ENCODE assay signal across 16 cellular contexts in the genomic region with DNA sequence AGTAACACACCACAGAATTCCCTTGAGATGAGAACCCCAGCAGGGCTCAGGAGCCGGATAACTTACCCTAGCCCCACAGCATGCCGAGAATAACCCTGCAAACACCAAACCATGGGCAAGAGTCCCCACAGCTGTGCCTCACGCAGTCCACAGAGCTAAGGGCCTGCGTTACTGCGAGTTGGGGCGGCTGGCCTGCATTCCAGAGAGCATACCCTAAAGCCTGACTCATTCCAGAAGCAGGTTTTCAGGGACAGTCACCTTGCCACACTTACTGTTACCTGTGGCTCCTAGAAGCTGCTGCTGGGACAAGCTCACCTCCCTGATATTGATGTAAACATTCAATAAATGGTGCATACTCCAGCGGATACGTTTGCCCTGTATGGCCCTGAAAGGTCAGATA. TPM values are rescaled to one million over a fixed set of nuclear protein-coding genes. Genes with fewer than 3 reads are reported as not detected.
DNase-seq lines count a peak whose midpoint lies in the region; ATAC-seq and TF ChIP-seq lines count a peak whose summit lies in the region.
"Had no signal": no experiment of that assay in that cellular context is flagged by ENCODE, and none has a peak within 500 bp of the region (broad histone marks: within the 10 kb centered on the region; RNA-seq: fewer than 3 reads in every experiment).

No MANE protein-coding gene starts in this region.

- POLR2A ChIA-PET in WTC11 (lab: Charles Lee) = interaction anchor here (0.7 to 1.4 kb wide), 3 partner anchors 12 to 635 kb away, joined by 3 to 6 read pairs (median 3); a partner anchor contains a TSS
- POLR2A ChIA-PET in naive thymus-derived CD8-positive, alpha-beta T cell (lab: Charles Lee) = no interaction called here

- no peaks in the 10 kb centered on the region for H3K27me3 ChIP-seq in H9 (ENCODE audit: insufficient read depth, low read length)
- H3K27me3 ChIP-seq in iPS-15b (ENCODE audit: control insufficient read depth, insufficient read depth, low read length) = no peaks in the 10 kb centered on the region
- H3K27me3 ChIP-seq in trophoblast cell (ENCODE audit: insufficient read depth, low read length) = no peaks in the 10 kb centered on the region
- no peaks in the 10 kb centered on the region for H3K27me3 ChIP-seq in testis
- H3K27me3 ChIP-seq: adrenal gland, spleen had no signal

- H3K9me3 Mint-ChIP-seq in H9 = no peaks in the 10 kb centered on the region; a peak in 1 of 5 replicates
- H3K9me3 Mint-ChIP-seq in WTC11 = no peaks in the 10 kb centered on the region
- peaks cover 0 to 3% (median 0%) of the 10 kb centered on the region in 9 donors for H3K9me3 Mint-ChIP-seq in naive thymus-derived CD8-positive, alpha-beta T cell
- H3K9me3 Mint-ChIP-seq in activated T-cell treated with anti-CD3 and anti-CD28 coated beads, Interleukin-2, amount 50 U/mL, for 4 hours = no peaks in the 10 kb centered on the region
- H3K9me3 Mint-ChIP-seq: activated CD4-positive, alpha-beta T cell treated with anti-CD3 and anti-CD28 coated beads, Interleukin-2, amount 10 ng/mL, durations not matched to agents 24 days and 14 days; activated T-cell treated with anti-CD3 and anti-CD28 coated beads, Interleukin-2, amount 50 U/mL, for 24 hours had no signal

- CTCF ChIA-PET in WTC11 (lab: Charles Lee) = interaction anchor here (0.7 to 1.5 kb wide), 6 partner anchors 13 to 631 kb away, joined by 3 to 8 read pairs (median 4); no protein-coding TSS in a partner anchor

- H3K4me3 Mint-ChIP-seq in H9 = peak overlapping the region; percentile 47 to 74
- peak overlapping the region; percentile 57 for H3K4me3 Mint-ChIP-seq in WTC11
- H3K4me3 Mint-ChIP-seq in naive thymus-derived CD8-positive, alpha-beta T cell = no peak overlapping the region
- H3K4me3 Mint-ChIP-seq in activated T-cell treated with anti-CD3 and anti-CD28 coated beads, Interleukin-2, amount 50 U/mL, for 4 hours = no peak overlapping the region
- H3K4me3 Mint-ChIP-seq: activated CD4-positive, alpha-beta T cell treated with anti-CD3 and anti-CD28 coated beads, Interleukin-2, amount 10 ng/mL, durations not matched to agents 24 days and 14 days; activated T-cell treated with anti-CD3 and anti-CD28 coated beads, Interleukin-2, amount 50 U/mL, for 24 hours had no signal

- DNase-seq in H9 (peak; percentile 53), WTC11 (ENCODE audit: low spot score) (peak; percentile 49), trophoblast cell (peak; percentile 76 to 77), testis (no peak)
- DNase-seq in naive thymus-derived CD8-positive, alpha-beta T cell = no peak
- no peak for DNase-seq in activated T-cell treated with anti-CD3 and anti-CD28 coated beads, Interleukin-2, amount 50 U/mL, for 4 hours
- no peak for DNase-seq in central memory CD4-positive, alpha-beta T cell
- DNase-seq: activated CD4-positive, alpha-beta T cell treated with anti-CD3 and anti-CD28 coated beads, Interleukin-2, amount 10 ng/mL, durations not matched to agents 24 days and 14 days; activated T-cell treated with anti-CD3 and anti-CD28 coated beads, Interleukin-2, amount 50 U/mL, for 24 hours; foreskin fibroblast; left ventricle myocardium inferior; NCI-H187 treated with DMSO at 0.1 percent for 48 hours; spleen; T-helper 2 cell had no signal

- H3K27me3 Mint-ChIP-seq in H9 (ENCODE audit: low read depth) = no peaks in the 10 kb centered on the region; the same call in 1 of the 2 replicates
- no peaks in the 10 kb centered on the region for H3K27me3 Mint-ChIP-seq in WTC11 (ENCODE audit: low read depth)
- H3K27me3 Mint-ChIP-seq in naive thymus-derived CD8-positive, alpha-beta T cell = peaks cover 0 to 12% (median 0%) of the 10 kb centered on the region in 5 donors
- peaks cover 3% of the 10 kb centered on the region for H3K27me3 Mint-ChIP-seq in activated T-cell treated with anti-CD3 and anti-CD28 coated beads, Interleukin-2, amount 50 U/mL, for 4 hours (ENCODE audit: low read depth)
- H3K27me3 Mint-ChIP-seq: activated CD4-positive, alpha-beta T cell treated with anti-CD3 and anti-CD28 coated beads, Interleukin-2, amount 10 ng/mL, durations not matched to agents 24 days and 14 days; activated T-cell treated with anti-CD3 and anti-CD28 coated beads, Interleukin-2, amount 50 U/mL, for 24 hours had no signal

- H3K4me1 Mint-ChIP-seq in H9 = peaks cover 80 to 85% of the 10 kb centered on the region in 2 experiments
- peaks cover 87% of the 10 kb centered on the region for H3K4me1 Mint-ChIP-seq in WTC11
- no peaks in the 10 kb centered on the region for H3K4me1 Mint-ChIP-seq in naive thymus-derived CD8-positive, alpha-beta T cell
- H3K4me1 Mint-ChIP-seq in activated T-cell treated with anti-CD3 and anti-CD28 coated beads, Interleukin-2, amount 50 U/mL, for 4 hours (ENCODE audit: low read depth) = no peaks in the 10 kb centered on the region
- H3K4me1 Mint-ChIP-seq: activated CD4-positive, alpha-beta T cell treated with anti-CD3 and anti-CD28 coated beads, Interleukin-2, amount 10 ng/mL, durations not matched to agents 24 days and 14 days had no signal

- peaks cover 26 to 58% (median 43%) of the 10 kb centered on the region in 3 experiments for H3K36me3 Mint-ChIP-seq in H9 (ENCODE audit: insufficient read depth in 1 of 3, low read depth in 3 of 3)
- peaks cover 18% of the 10 kb centered on the region for H3K36me3 Mint-ChIP-seq in WTC11
- no peaks in the 10 kb centered on the region for H3K36me3 Mint-ChIP-seq in naive thymus-derived CD8-positive, alpha-beta T cell
- no peaks in the 10 kb centered on the region for H3K36me3 Mint-ChIP-seq in activated T-cell treated with anti-CD3 and anti-CD28 coated beads, Interleukin-2, amount 50 U/mL, for 4 hours (ENCODE audit: insufficient read depth)

- H3K4me1 ChIP-seq in H9 (ENCODE audit: insufficient read depth, low read length) (peaks cover 22% of the 10 kb centered on the region), iPS-15b (ENCODE audit: control insufficient read depth, insufficient read depth, low read length) (peaks cover 42% of the 10 kb centered on the region), trophoblast cell (ENCODE audit: control insufficient read depth in 1 of 2, insufficient read depth in 2 of 2, low read length in 2 of 2) (peaks cover 33 to 40% of the 10 kb centered on the region in 2 experiments), testis (peaks cover 15% of the 10 kb centered on the region)
- H3K4me1 ChIP-seq: left ventricle myocardium inferior had no signal

- TF ChIP-seq CTCF in H9 (conservative IDR thresholded peaks at IDR 0.05) = no peak
- TF ChIP-seq CTCF in WTC11 (IDR thresholded peaks at IDR 0.05) = no peak
- TF ChIP-seq CTCF in testis (IDR thresholded peaks at IDR 0.05) = no peak

- H3K79me1 ChIP-seq in H9 (ENCODE audit: insufficient read depth, low read depth, low read length, poor library complexity, severe bottlenecking) = peaks cover 15% of the 10 kb centered on the region
- H3K79me1 ChIP-seq in trophoblast cell (ENCODE audit: low read length) = peaks cover 6% of the 10 kb centered on the region

- H3K56ac ChIP-seq in H9 (ENCODE audit: insufficient read length, low read depth, low read length) = no peak overlapping the region

- ATAC-seq in WTC11 = peak; percentile 24
- ATAC-seq in naive thymus-derived CD8-positive, alpha-beta T cell = no peak
- no peak for ATAC-seq in activated T-cell treated with anti-CD3 and anti-CD28 coated beads, Interleukin-2, amount 50 U/mL, for 4 hours

- H2BK120ac ChIP-seq in H9 (ENCODE audit: low read depth, low read length, poor library complexity, severe bottlenecking) = no peak overlapping the region
- peak overlapping the region; percentile 12 for H2BK120ac ChIP-seq in trophoblast cell (ENCODE audit: insufficient read depth, low read length, poor library complexity)

- no peak overlapping the region for H2BK15ac ChIP-seq in H9 (ENCODE audit: low read depth, low read length)

- H3K27ac ChIP-seq in H9 (ENCODE audit: insufficient read length, low read depth, low read length) (peak overlapping the region; percentile 98), trophoblast cell (ENCODE audit: low read depth, low read length) (peak overlapping the region; percentile 60), testis (no peak overlapping the region)
- H3K27ac ChIP-seq: left ventricle myocardium inferior, spleen had no signal

- H3K4me2 ChIP-seq in H9 (ENCODE audit: insufficient read depth, insufficient read length, low read length) (peak overlapping the region; percentile 5), trophoblast cell (ENCODE audit: low read length) (peak overlapping the region; percentile 19)

- H4K8ac ChIP-seq in H9 (replicated peaks; ENCODE audit: insufficient read length, low read depth, low read length) = no peak overlapping the region
- H4K8ac ChIP-seq in trophoblast cell (ENCODE audit: low read depth, low read length) = no peak overlapping the region

- H3K4me3 ChIP-seq in iPS-15b (ENCODE audit: low read depth, low read length) = peak overlapping the region; percentile 18
- no peak overlapping the region for H3K4me3 ChIP-seq in trophoblast cell (ENCODE audit: low read depth, low read length)
- H3K4me3 ChIP-seq in testis = no peak overlapping the region
- H3K4me3 ChIP-seq: adrenal gland, left ventricle myocardium inferior, spleen had no signal

- no CpG with 5 or more reads among the region's 8 CpGs for WGBS in H9 (ENCODE audit: extremely low coverage, insufficient read length, low lambda C conversion rate)
- no CpG with 5 or more reads among the region's 8 CpGs for WGBS in trophoblast cell (ENCODE audit: extremely low coverage, insufficient coverage, insufficient read length)
- WGBS in testis, 2 donors = 58 to 87% methylated on average over 3 to 8 of the region's 8 CpGs

- no peak overlapping the region for H3T11ph ChIP-seq in H9 (ENCODE audit: low read length)

- H2AFZ ChIP-seq in H9 (ENCODE audit: low read length) (no peak overlapping the region), trophoblast cell (ENCODE audit: insufficient read depth, low read length, poor library complexity) (no peak overlapping the region)

- H2BK12ac ChIP-seq in H9 (ENCODE audit: insufficient read length, low read depth, low read length) (no peak overlapping the region), trophoblast cell (ENCODE audit: low read length) (no peak overlapping the region)

- no peak overlapping the region for H4K12ac ChIP-seq in trophoblast cell (ENCODE audit: low read depth, low read length)

- H2AK5ac ChIP-seq in H9 (ENCODE audit: insufficient read length, low read length) = no peak overlapping the region
- H2AK5ac ChIP-seq in trophoblast cell (ENCODE audit: low read length) = no peak overlapping the region

- no peak overlapping the region for H3K9ac ChIP-seq in H9 (ENCODE audit: extremely low read depth, insufficient read length, low read length)
- peak overlapping the region; percentile 55 for H3K9ac ChIP-seq in iPS-15b (ENCODE audit: low read depth, low read length)
- no peak overlapping the region for H3K9ac ChIP-seq in trophoblast cell (ENCODE audit: low read length)

- H3K36me3 ChIP-seq in iPS-15b (ENCODE audit: control insufficient read depth, insufficient read depth, low read length) (peaks cover 21% of the 10 kb centered on the region), trophoblast cell (ENCODE audit: control insufficient read depth in 1 of 2, insufficient read depth in 2 of 2, low read length in 2 of 2) (peaks cover 0 to 2% of the 10 kb centered on the region in 2 experiments), testis (ENCODE audit: low read depth, missing control alignments) (no peaks in the 10 kb centered on the region)
- H3K36me3 ChIP-seq: adrenal gland, left ventricle myocardium inferior, spleen had no signal

- peaks cover 40% of the 10 kb centered on the region; the same call in 1 of the 2 replicates for H3K79me2 ChIP-seq in H9 (ENCODE audit: insufficient read depth, low read length)
- H3K79me2 ChIP-seq in trophoblast cell (ENCODE audit: control insufficient read depth, insufficient read depth, low read length, poor library complexity) = no peaks in the 10 kb centered on the region

- peak overlapping the region; percentile 93 to 98 (median 98) for H3K27ac Mint-ChIP-seq in H9
- H3K27ac Mint-ChIP-seq in WTC11 = peak overlapping the region; percentile 99
- no peak overlapping the region for H3K27ac Mint-ChIP-seq in naive thymus-derived CD8-positive, alpha-beta T cell
- H3K27ac Mint-ChIP-seq: activated CD4-positive, alpha-beta T cell treated with anti-CD3 and anti-CD28 coated beads, Interleukin-2, amount 10 ng/mL, durations not matched to agents 24 days and 14 days; activated T-cell treated with anti-CD3 and anti-CD28 coated beads, Interleukin-2, amount 50 U/mL, for 24 hours had no signal

- H2BK20ac ChIP-seq in H9 (ENCODE audit: low read depth, low read length, poor library complexity, severe bottlenecking) = no peak overlapping the region

- H3K9me3 ChIP-seq in H9 (ENCODE audit: control insufficient read depth, low read depth, low read length) (no peaks in the 10 kb centered on the region), iPS-15b (ENCODE audit: control insufficient read depth, insufficient read depth, low read length) (no peaks in the 10 kb centered on the region), trophoblast cell (ENCODE audit: insufficient read depth, low read depth, low read length) (no peaks in the 10 kb centered on the region), testis (no peaks in the 10 kb centered on the region)
- H3K9me3 ChIP-seq: adrenal gland, left ventricle myocardium inferior, spleen had no signal

- H3K14ac ChIP-seq in H9 (ENCODE audit: insufficient read depth, low read length) (no peak overlapping the region), trophoblast cell (ENCODE audit: low read length) (no peak overlapping the region)

- H3K23ac ChIP-seq in H9 (ENCODE audit: insufficient read length, low read depth, low read length) (no peak overlapping the region), trophoblast cell (ENCODE audit: low read length) (no peak overlapping the region)

- H4K91ac ChIP-seq in H9 (ENCODE audit: insufficient read length, low read depth, low read length) (no peak overlapping the region), trophoblast cell (ENCODE audit: low read depth, low read length) (no peak overlapping the region)

- no peak for TF ChIP-seq POLR2A in testis (IDR thresholded peaks at IDR 0.05)

- H3K18ac ChIP-seq in H9 (ENCODE audit: insufficient read length, low read depth, low read length) = peak overlapping the region; percentile 38
- H3K18ac ChIP-seq in trophoblast cell (ENCODE audit: low read length) = no peak overlapping the region

- H3K23me2 ChIP-seq in H9 (ENCODE audit: insufficient read length, low read depth, low read length, poor library complexity, severe bottlenecking) = no peaks in the 10 kb centered on the region

- H2BK5ac ChIP-seq in H9 (ENCODE audit: insufficient read length, low read length) (no peak overlapping the region), trophoblast cell (ENCODE audit: low read depth, low read length, poor library complexity) (no peak overlapping the region)

- peaks cover 3% of the 10 kb centered on the region for H4K20me1 ChIP-seq in H9 (ENCODE audit: control insufficient read depth, insufficient read depth, insufficient read length)

- no peak overlapping the region for H3K4ac ChIP-seq in H9 (ENCODE audit: low read depth, low read length)
- H3K4ac ChIP-seq in trophoblast cell (ENCODE audit: low read depth, low read length) = no peak overlapping the region

- no peak overlapping the region for H4K5ac ChIP-seq in H9 (ENCODE audit: insufficient read length, low read depth, low read length)

- intact Hi-C loops in testis (cut with DNase I; ENCODE audit: low total_unique reads) = no loop called here

RNA-seq across cellular contexts. Expression of a gene that starts 18.6 kb away (rescaled TPM):
- total RNA-seq in H9 (2021) (133 and 135 TPM in 2 replicates), WTC11 (2021) (88.6 to 95.0 TPM (median 90.4 TPM) in 3 replicates), testis (10 to 100 TPM; 23.4 to 28.9 TPM)
- 21.4 and 23.8 TPM in 2 replicates for polyA plus RNA-seq in trophoblast cell (2013)
- not detected for total RNA-seq in naive thymus-derived CD8-positive, alpha-beta T cell
- polyA plus RNA-seq in naive thymus-derived CD8-positive, alpha-beta T cell = under 1 TPM in 1 of 3 donors, not detected in 2; 0.28 TPM
- total RNA-seq in activated T-cell treated with anti-CD3 and anti-CD28 coated beads, Interleukin-2, amount 50 U/mL, for 4 hours = under 1 TPM; 0.18 to 0.48 (median 0.33) TPM
- polyA plus RNA-seq in testis (ENCODE audit: insufficient read depth, low read depth, low replicate concordance) = 23.2 TPM
- total RNA-seq: activated CD4-positive, alpha-beta T cell treated with anti-CD3 and anti-CD28 coated beads, Interleukin-2, amount 10 ng/mL, durations not matched to agents 24 days and 14 days had no signal

Comparison
In these comparisons a context has a peak if more than half of its experiments do, and no peak if none do; other contexts are left out.
1. DNase-seq: peak in H9 (single experiment), WTC11 (single experiment) and trophoblast cell (2 of 2); none in naive thymus-derived CD8-positive, alpha-beta T cell (0 of 10), activated T-cell treated with anti-CD3 and anti-CD28 coated beads, Interleukin-2, amount 50 U/mL, for 4 hours (single experiment), testis (single experiment) and central memory CD4-positive, alpha-beta T cell (single experiment).
2. H3K27ac ChIP-seq: peak in H9 (single experiment) and trophoblast cell (single experiment); none in testis (0 of 2).
3. H3K27ac Mint-ChIP-seq: peak in H9 (3 of 3) and WTC11 (single experiment); none in naive thymus-derived CD8-positive, alpha-beta T cell (0 of 10).
4. H3K4me3 Mint-ChIP-seq: peak in H9 (2 of 2) and WTC11 (single experiment); none in naive thymus-derived CD8-positive, alpha-beta T cell (0 of 10) and activated T-cell treated with anti-CD3 and anti-CD28 coated beads, Interleukin-2, amount 50 U/mL, for 4 hours (single experiment).
5. RNA of a gene that starts 18.6 kb away (total RNA-seq): 133 to 135 TPM in H9, 88.6 to 95.0 TPM in WTC11 and 23.4 to 28.9 TPM in testis; 0.18 to 0.48 TPM in activated T-cell treated with anti-CD3 and anti-CD28 coated beads, Interleukin-2, amount 50 U/mL, for 4 hours and not detected in naive thymus-derived CD8-positive, alpha-beta T cell; every median in the first group is over 10 times any median in the second.